8 cellular contexts compared by ENCODE assay signal in genomic region chr7:134547738-134548054, GRCh38. TPM values are rescaled to one million over a fixed set of nuclear protein-coding genes. Genes with fewer than 3 reads are reported as not detected.
DNase-seq lines count a peak whose midpoint lies in the region; ATAC-seq and TF ChIP-seq lines count a peak whose summit lies in the region.

No MANE protein-coding gene starts in this region.

- H3K4me3 ChIP-seq in breast epithelium (peak overlapping the region; percentile 33 to 55 (median 39)), upper lobe of right lung (peak overlapping the region; percentile 39)

- H3K4me1 ChIP-seq in breast epithelium (no peaks in the 10 kb centered on the region), upper lobe of right lung (no peaks in the 10 kb centered on the region)

- H3K9me3 Mint-ChIP-seq in CD4-positive, alpha-beta T cell: no peaks in the 10 kb centered on the region

- no peak for TF ChIP-seq POLR2A in breast epithelium (IDR thresholded peaks at IDR 0.05)

- H3K4me1 Mint-ChIP-seq in CD4-positive, alpha-beta T cell (ENCODE audit: low read depth): no peaks in the 10 kb centered on the region

- H3K36me3 Mint-ChIP-seq in CD4-positive, alpha-beta T cell (ENCODE audit: low read depth): no peaks in the 10 kb centered on the region

- no peaks in the 10 kb centered on the region for H3K36me3 ChIP-seq in breast epithelium
- no peaks in the 10 kb centered on the region for H3K36me3 ChIP-seq in upper lobe of right lung

- ATAC-seq in CD4-positive, alpha-beta T cell (ENCODE audit: poor library complexity): peak; percentile 34
- peak; percentile 77 for ATAC-seq in HG03460 (IDR thresholded peaks at IDR 0.05; ENCODE audit: unreplicated experiment)
- peak; percentile 97 for ATAC-seq in left lobe of liver
- peak; percentile 84 for ATAC-seq in upper lobe of right lung

- H3K9me3 ChIP-seq in CD4-positive, alpha-beta T cell (ENCODE audit: control insufficient read depth, low read length): no peaks in the 10 kb centered on the region
- no peaks in the 10 kb centered on the region for H3K9me3 ChIP-seq in breast epithelium
- no peaks in the 10 kb centered on the region for H3K9me3 ChIP-seq in upper lobe of right lung

- intact Hi-C loops in CD4-positive, alpha-beta T cell (cut with DNase I, micrococcal nuclease): loop anchor here (1.0 kb wide), 1 partner anchor 115 kb away; no protein-coding TSS in a partner anchor
- intact Hi-C loops in breast epithelium (cut with DNase I; ENCODE audit: low total_unique reads): no loop called here
- intact Hi-C loops in upper lobe of right lung (cut with DNase I): no loop called here

- TF ChIP-seq CTCF in CD4-positive, alpha-beta T cell (IDR thresholded peaks at IDR 0.05): no peak
- TF ChIP-seq CTCF in GM20000 (IDR thresholded peaks at IDR 0.05; ENCODE audit: extremely low read depth, missing control alignments) (no peak), breast epithelium (IDR thresholded peaks at IDR 0.05) (no peak), upper lobe of right lung (IDR thresholded peaks at IDR 0.05) (no peak)

- CTCF ChIA-PET in CD4-positive, alpha-beta T cell (lab: Charles Lee): interaction anchor here (0.9 to 2.7 kb wide), 4 partner anchors 8 to 115 kb away, joined by 3 to 27 read pairs (median 3); no protein-coding TSS in a partner anchor

- POLR2A ChIA-PET in CD4-positive, alpha-beta T cell (lab: Charles Lee): interaction anchor here (2.2 kb wide), 1 partner anchor 115 kb away, joined by 8 read pairs; no protein-coding TSS in a partner anchor

- H3K27me3 ChIP-seq in CD4-positive, alpha-beta T cell (ENCODE audit: control insufficient read depth, insufficient read depth, low read length): peaks cover 4% of the 10 kb centered on the region
- H3K27me3 ChIP-seq in breast epithelium (no peaks in the 10 kb centered on the region), upper lobe of right lung (peaks cover 8% of the 10 kb centered on the region)

- H3K27me3 Mint-ChIP-seq in CD4-positive, alpha-beta T cell: peaks cover 29% of the 10 kb centered on the region

- H3K27ac ChIP-seq in CD4-positive, alpha-beta T cell (ENCODE audit: low read depth, low read length): no peak overlapping the region
- H3K27ac ChIP-seq in breast epithelium (peak overlapping the region in 1 of 2 donors; percentile 34), upper lobe of right lung (no peak overlapping the region)

- DNase-seq in CD4-positive, alpha-beta T cell: no peak
- DNase-seq in GM20000 (ENCODE audit: low spot score) (peak; percentile 68), breast epithelium (ENCODE audit: low spot score in 2 of 2) (peak; percentile 47 to 63), left lobe of liver (ENCODE audit: low spot score) (peak; percentile 69), upper lobe of right lung (peak; percentile 76), NCI-H524 treated with DMSO at 0.1 percent for 48 hours (lab: John Stamatoyannopoulos, UW) (no peak)
- DNase-seq in stimulated activated naive CD4-positive, alpha-beta T cell (lab: John Stamatoyannopoulos, UW): no peak

- H3K27ac Mint-ChIP-seq in CD4-positive, alpha-beta T cell: no peak overlapping the region

- H3K4me3 Mint-ChIP-seq in CD4-positive, alpha-beta T cell: no peak overlapping the region

RNA-seq across cellular contexts. Expression of gene AKR1B15, which starts 1.2 kb away (rescaled TPM):
- total RNA-seq in CD4-positive, alpha-beta T cell: not detected
- total RNA-seq in breast epithelium (1 to 10 TPM in 2 of 3 donors, under 1 TPM in 1; 0.33 to 5.6 (median 3.5) TPM), left lobe of liver (not detected), upper lobe of right lung (not detected)

RNA-seq across cellular contexts. Expression of gene AKR1B10, which starts 20.3 kb away (rescaled TPM):
- not detected for total RNA-seq in CD4-positive, alpha-beta T cell
- 1 to 10 TPM in 2 of 3 donors, not detected in 1; 2.1 to 2.9 TPM for total RNA-seq in breast epithelium
- 3.7 TPM for total RNA-seq in left lobe of liver
- total RNA-seq in upper lobe of right lung: not detected

Comparison
In these comparisons a context has a peak if more than half of its experiments do, and no peak if none do; other contexts are left out.
1. ATAC-seq: peak in every context shown above with its lines; median percentile 97 in left lobe of liver; 84 in upper lobe of right lung; 77 in HG03460; 34 in CD4-positive, alpha-beta T cell.
2. DNase-seq: peak in GM20000 (single experiment), breast epithelium (2 of 2), left lobe of liver (single experiment) and upper lobe of right lung (single experiment); none in CD4-positive, alpha-beta T cell (0 of 10), stimulated activated naive CD4-positive, alpha-beta T cell (0 of 6) and NCI-H524 treated with DMSO at 0.1 percent for 48 hours (single experiment).
3. intact Hi-C loops: an anchor here in CD4-positive, alpha-beta T cell (1.0 kb wide); none called in breast epithelium and upper lobe of right lung.